Comparison of ENCODE assay signal across 8 cellular contexts in genomic region chr5:139670369-139671095, GRCh38. TPM values are rescaled to one million over a fixed set of nuclear protein-coding genes. Genes with fewer than 3 reads are reported as not detected.
A peak's percentile ranks its signal among the peaks of the same experiment; 100 is the strongest.
DNase-seq lines count a peak whose midpoint lies in the region; ATAC-seq and TF ChIP-seq lines count a peak whose summit lies in the region.

No MANE protein-coding gene starts in this region.

- DNase-seq in COLO668 (lab: John Stamatoyannopoulos, UW; ENCODE audit: unreplicated experiment) = peak; percentile 86
- peak; percentile 65 to 75 for DNase-seq in SHP77 (lab: John Stamatoyannopoulos, UW)
- DNase-seq in epithelial cell of esophagus (ENCODE audit: low read depth) = peak; percentile 31
- peak; percentile 76 for DNase-seq in pons (ENCODE audit: low spot score)
- DNase-seq in superior temporal gyrus (ENCODE audit: extremely low spot score) = no peak
- no peak for DNase-seq in adrenal gland

- intact Hi-C loops in adrenal gland (cut with DNase I) = no loop called here

- H3K9me3 ChIP-seq in adrenal gland (replicated peaks in 1 of 3) = no peaks in the 10 kb centered on the region

- H3K27me3 ChIP-seq in adrenal gland = no peaks in the 10 kb centered on the region

- TF ChIP-seq CTCF in epithelial cell of esophagus (IDR thresholded peaks at IDR 0.05; ENCODE audit: insufficient read depth, low read depth, low read length, missing control alignments) = peak; percentile 34
- TF ChIP-seq CTCF in adrenal gland (IDR thresholded peaks at IDR 0.05) = peak in 1 of 6 experiments; percentile 6

- H3K4me3 ChIP-seq in epithelial cell of esophagus (ENCODE audit: low read length) (no peak overlapping the region), adrenal gland (no peak overlapping the region)

- ATAC-seq in GM19035 (IDR thresholded peaks at IDR 0.05; ENCODE audit: unreplicated experiment) (peak; percentile 43), HG03097 (IDR thresholded peaks at IDR 0.05; ENCODE audit: low FRiP score, unreplicated experiment) (peak; percentile 52)

- no peaks in the 10 kb centered on the region for H3K36me3 ChIP-seq in adrenal gland (replicated peaks in 1 of 2)

- H3K4me1 ChIP-seq in adrenal gland (replicated peaks in 1 of 2) = peaks cover 46 to 69% of the 10 kb centered on the region in 2 donors

- WGBS in adrenal gland, 4 donors = 75 to 83% (median 76%) methylated on average over 14 to 16 of the region's 16 CpGs

- TF ChIP-seq POLR2A in adrenal gland (IDR thresholded peaks at IDR 0.05) = no peak

- H3K27ac ChIP-seq in adrenal gland = peak overlapping the region in 2 of 5 donors; percentile 60 to 97

RNA-seq across cellular contexts. Expression of gene CXXC5, which starts 22.4 kb away (rescaled TPM):
- 10 to 100 TPM; 33.5 to 79.3 (median 42.4) TPM for total RNA-seq in adrenal gland
- 10 to 100 TPM; 17.7 to 29.8 (median 27.8) TPM for polyA plus RNA-seq in adrenal gland

Comparison
In these comparisons a context has a peak if more than half of its experiments do, and no peak if none do; other contexts are left out.
1. DNase-seq: peak in COLO668 (single experiment), SHP77 (2 of 2), epithelial cell of esophagus (single experiment) and pons (single experiment); none in superior temporal gyrus (single experiment) and adrenal gland (0 of 7).